Comparison of ENCODE assay signal across 19 cellular contexts in genomic region chr3:7536510-7536909, GRCh38.
A peak's percentile ranks its signal among the peaks of the same experiment; 100 is the strongest.
DNase-seq lines count a peak whose midpoint lies in the region; ATAC-seq and TF ChIP-seq lines count a peak whose summit lies in the region.
"Had no signal": no experiment of that assay in that cellular context is flagged by ENCODE, and none has a peak within 500 bp of the region (broad histone marks: within the 10 kb centered on the region; RNA-seq: fewer than 3 reads in every experiment).

No MANE protein-coding gene starts in this region.

- H2BK12ac ChIP-seq in neuronal stem cell (ENCODE audit: low read length) = no peak overlapping the region

- intact Hi-C loops in right cardiac atrium (cut with DNase I) = no loop called here
- intact Hi-C loops in heart right ventricle (cut with DNase I) = no loop called here
- intact Hi-C loops in aorta (cut with DNase I) = no loop called here

- no peaks in the 10 kb centered on the region for H3K79me1 ChIP-seq in neuronal stem cell (ENCODE audit: low read depth, low read length)

- TF ChIP-seq CTCF in heart right ventricle (IDR thresholded peaks at IDR 0.05) (no peak), epithelial cell of esophagus (IDR thresholded peaks at IDR 0.05; ENCODE audit: insufficient read depth, low read depth, low read length, missing control alignments) (no peak)

- H2AK5ac ChIP-seq in neuronal stem cell (ENCODE audit: low read depth, low read length) = no peak overlapping the region

- no peak overlapping the region for H3K4me2 ChIP-seq in neuronal stem cell (ENCODE audit: insufficient read depth, low read length, poor library complexity, severe bottlenecking)

- H3K18ac ChIP-seq in neuronal stem cell (ENCODE audit: low read length) = no peak overlapping the region

- peak in 2 of 3 donors; percentile 35 to 61 for DNase-seq in right cardiac atrium
- no peak for DNase-seq in heart right ventricle
- DNase-seq in NCI-H69 (lab: John Stamatoyannopoulos, UW) = peak; percentile 78
- DNase-seq in epithelial cell of esophagus (ENCODE audit: low read depth) = peak; percentile 13
- peak; percentile 62 to 75 for DNase-seq in aorta
- DNase-seq in neuronal stem cell (ENCODE audit: low spot score) = no peak
- DNase-seq in cortex of kidney (lab: John Stamatoyannopoulos, UW) = no peak
- DNase-seq: Caco-2; DMS153; H7; Kasumi-1; NCI-H1105 treated with DMSO at 0.1 percent for 48 hours; NCI-H187 treated with DMSO at 0.1 percent for 48 hours; NCI-H526; NK-92 treated with Interleukin-12 subunit alpha and Interleukin-12 subunit beta, amount 100 ng/mL, for 24 hours; OCI-M1; RPMI8226; SJCRH30 had no signal

- H4K91ac ChIP-seq in neuronal stem cell (ENCODE audit: low read depth, low read length, poor library complexity) = no peak overlapping the region

- ATAC-seq in right cardiac atrium (no peak), heart right ventricle (no peak), aorta (ENCODE audit: low FRiP score) (peak; percentile 19), GM21737 (IDR thresholded peaks at IDR 0.05; ENCODE audit: unreplicated experiment) (no peak)

- H3K36me3 ChIP-seq in heart right ventricle = no peaks in the 10 kb centered on the region
- no peaks in the 10 kb centered on the region for H3K36me3 ChIP-seq in aorta (ENCODE audit: control insufficient read depth in 1 of 2, insufficient read depth in 2 of 2, low read length in 1 of 2)
- no peaks in the 10 kb centered on the region for H3K36me3 ChIP-seq in neuronal stem cell (replicated peaks in 1 of 2; ENCODE audit: control insufficient read depth in 2 of 2, insufficient read depth in 2 of 2, low read length in 2 of 2)
- H3K36me3 ChIP-seq: SJCRH30 had no signal

- H3K4ac ChIP-seq in neuronal stem cell (ENCODE audit: low read length) = no peak overlapping the region

- no peak overlapping the region for H2BK15ac ChIP-seq in neuronal stem cell (ENCODE audit: low read length)

- H3K27me3 ChIP-seq in right cardiac atrium (ENCODE audit: control insufficient read depth, insufficient read depth) = no peaks in the 10 kb centered on the region
- H3K27me3 ChIP-seq in heart right ventricle = no peaks in the 10 kb centered on the region
- H3K27me3 ChIP-seq in aorta (ENCODE audit: control insufficient read depth in 1 of 2, insufficient read depth in 2 of 2, low read length in 1 of 2) = no peaks in the 10 kb centered on the region
- H3K27me3 ChIP-seq in neuronal stem cell (ENCODE audit: control insufficient read depth in 3 of 3, insufficient read depth in 3 of 3, low read depth in 1 of 3, low read length in 3 of 3) = no peaks in the 10 kb centered on the region
- H3K27me3 ChIP-seq: SJCRH30 had no signal

- H3K27ac ChIP-seq in right cardiac atrium (ENCODE audit: low read length) (no peak overlapping the region), heart right ventricle (no peak overlapping the region), aorta (ENCODE audit: low read depth in 1 of 2, low read length in 2 of 2) (no peak overlapping the region), neuronal stem cell (replicated peaks; ENCODE audit: low read length) (no peak overlapping the region)
- H3K27ac ChIP-seq: SJCRH30 had no signal

- no peak overlapping the region for H3K14ac ChIP-seq in neuronal stem cell (ENCODE audit: low read length)

- H3K23ac ChIP-seq in neuronal stem cell (ENCODE audit: low read depth, low read length, poor library complexity) = no peak overlapping the region

- H3K9ac ChIP-seq in neuronal stem cell (ENCODE audit: low read depth, low read length, poor library complexity) = no peak overlapping the region

- H3K4me1 ChIP-seq in right cardiac atrium (ENCODE audit: control insufficient read depth, insufficient read depth, low read length) (no peaks in the 10 kb centered on the region), heart right ventricle (no peaks in the 10 kb centered on the region), aorta (ENCODE audit: control insufficient read depth in 1 of 2, insufficient read depth in 2 of 2, low read length in 2 of 2) (peaks cover 0 to 6% of the 10 kb centered on the region in 2 donors), neuronal stem cell (ENCODE audit: control insufficient read depth in 2 of 2, insufficient read depth in 1 of 2, low read depth in 1 of 2, low read length in 2 of 2) (no peaks in the 10 kb centered on the region)
- H3K4me1 ChIP-seq: Caco-2, SJCRH30 had no signal

- no peak overlapping the region for H4K8ac ChIP-seq in neuronal stem cell (ENCODE audit: low read depth, low read length)

- no peak overlapping the region for H2BK120ac ChIP-seq in neuronal stem cell (ENCODE audit: low read depth, low read length)

- H3K9me3 ChIP-seq in right cardiac atrium (ENCODE audit: control insufficient read depth, low read length) = no peaks in the 10 kb centered on the region
- H3K9me3 ChIP-seq in heart right ventricle = no peaks in the 10 kb centered on the region
- no peaks in the 10 kb centered on the region for H3K9me3 ChIP-seq in aorta (ENCODE audit: control insufficient read depth, low read length)
- no peaks in the 10 kb centered on the region for H3K9me3 ChIP-seq in neuronal stem cell (replicated peaks in 1 of 2; ENCODE audit: control insufficient read depth in 2 of 2, insufficient read depth in 1 of 2, low read depth in 1 of 2, low read length in 2 of 2)
- H3K9me3 ChIP-seq: Caco-2, SJCRH30 had no signal

- H2AFZ ChIP-seq in neuronal stem cell (ENCODE audit: low read length) = no peak overlapping the region

- H3K4me3 ChIP-seq in right cardiac atrium (ENCODE audit: low read length) = no peak overlapping the region
- no peak overlapping the region for H3K4me3 ChIP-seq in heart right ventricle
- no peak overlapping the region for H3K4me3 ChIP-seq in epithelial cell of esophagus (ENCODE audit: low read length)
- no peak overlapping the region for H3K4me3 ChIP-seq in aorta (ENCODE audit: low read length in 2 of 2)
- no peak overlapping the region for H3K4me3 ChIP-seq in neuronal stem cell (ENCODE audit: low read length in 2 of 2)
- H3K4me3 ChIP-seq: SJCRH30 had no signal

- H2BK5ac ChIP-seq in neuronal stem cell (ENCODE audit: low read length) = no peak overlapping the region

Comparison
In these comparisons a context has a peak if more than half of its experiments do, and no peak if none do; other contexts are left out.
1. DNase-seq: peak in right cardiac atrium (2 of 3), NCI-H69 (single experiment), epithelial cell of esophagus (single experiment) and aorta (2 of 2); none in heart right ventricle (0 of 2), neuronal stem cell (single experiment) and cortex of kidney (single experiment).